In genomic region chr12:117014342-117014887, GRCh38 we compare ENCODE assay signal across 1 cellular context.
TF ChIP-seq lines count a peak whose summit lies in the region.

No MANE protein-coding gene starts in this region.

TF ChIP-seq in HepG2, 621 proteins besides CTCF, POLR2A, EP300 and RAD21 (continued from another document):
- no peak for TF ChIP-seq ZSCAN9 (CRISPR knock-in tag; IDR thresholded peaks at IDR 0.05; ENCODE audit: borderline replicate concordance)
